Comparison of ENCODE assay signal across 29 cellular contexts in genomic region chr2:29697715-29698114, GRCh38.
"Had no signal": no experiment of that assay in that cellular context is flagged by ENCODE, and none has a peak within 500 bp of the region (broad histone marks: within the 10 kb centered on the region; RNA-seq: fewer than 3 reads in every experiment).

No MANE protein-coding gene starts in this region.

- H3K27me3 ChIP-seq: ascending aorta, cardiac muscle cell, SJCRH30 had no signal

- H3K4me3 ChIP-seq: ascending aorta, cardiac muscle cell, SJCRH30, SK-N-MC had no signal

- H3K4me1 ChIP-seq: ascending aorta, SJCRH30 had no signal

- H3K36me3 ChIP-seq: ascending aorta, cardiac muscle cell had no signal

- ATAC-seq: activated CD8-positive, alpha-beta T cell treated with anti-CD3 and anti-CD28 coated beads for 36 hours; activated T-cell treated with anti-CD3 and anti-CD28 coated beads, Interleukin-2, amount 50 U/mL, for 72 hours; activated T-helper 17 cell treated with anti-CD3 and anti-CD28 coated beads, Interleukin-2, amount 50 U/mL, for 72 hours had no signal

- H3K9me3 ChIP-seq: ascending aorta had no signal

- H3K27ac ChIP-seq: ascending aorta, cardiac muscle cell, RWPE1, SJCRH30, SK-N-MC had no signal

- DNase-seq: activated CD4-positive, alpha-beta T cell treated with anti-CD3 and anti-CD28 coated beads, Interleukin-2, amount 10 ng/mL, durations not matched to agents 24 days and 14 days; activated CD4-positive, alpha-beta T cell treated with anti-CD3 and anti-CD28 coated beads, Interleukin-2, amount 50 U/mL, for 4 hours; activated CD8-positive, alpha-beta T cell treated with anti-CD3 and anti-CD28 coated beads for 36 hours; activated effector memory CD4-positive, alpha-beta T cell treated with anti-CD3 and anti-CD28 coated beads, Interleukin-2, amount 50 U/mL, for 16 hours; activated naive CD4-positive, alpha-beta T cell; activated naive CD8-positive, alpha-beta T cell treated with anti-CD3 and anti-CD28 coated beads, Interleukin-2, amount 10 ng/mL, durations not matched to agents 7 days and 5 days; activated T-cell treated with anti-CD3 and anti-CD28 coated beads, Interleukin-2, amount 50 U/mL, for 1 hour; activated T-cell treated with anti-CD3 and anti-CD28 coated beads, Interleukin-2, amount 50 U/mL, for 72 hours; amygdala; Kasumi-1; KG1; NCI-H1092 treated with DMSO at 0.1 percent for 48 hours; NCI-H1417; NCI-H146; NCI-H187; NCI-H2029 treated with DMSO at 0.1 percent for 48 hours; NCI-H2107; NCI-H2171; NCI-H510A; NCI-H526; NCI-H748 treated with DMSO at 0.1 percent for 48 hours; NK-92 treated with Interleukin-12 subunit alpha and Interleukin-12 subunit beta, amount 100 ng/mL, for 24 hours; SHP77 had no signal
